Comparison of ENCODE assay signal across 23 cellular contexts in genomic region chr18:7784171-7784570, GRCh38.
DNase-seq lines count a peak whose midpoint lies in the region; ATAC-seq and TF ChIP-seq lines count a peak whose summit lies in the region.
"Had no signal": no experiment of that assay in that cellular context is flagged by ENCODE, and none has a peak within 500 bp of the region (broad histone marks: within the 10 kb centered on the region; RNA-seq: fewer than 3 reads in every experiment).

No MANE protein-coding gene starts in this region.

- TF ChIP-seq CTCF in testis (IDR thresholded peaks at IDR 0.05), result no peak

- no peaks in the 10 kb centered on the region for H3K27me3 Mint-ChIP-seq in activated T-cell treated with anti-CD3 and anti-CD28 coated beads, Interleukin-2, amount 50 U/mL, for 4 hours (ENCODE audit: low read depth)
- H3K27me3 Mint-ChIP-seq: activated T-cell treated with anti-CD3 and anti-CD28 coated beads, Interleukin-2, amount 50 U/mL, for 24 hours; natural killer cell treated with Interleukin-12 subunit alpha and Interleukin-12 subunit beta and Interleukin-15 and Interleukin-18, amount 100 ng/mL, for 72 hours had no signal

- H3K9me3 Mint-ChIP-seq in activated T-cell treated with anti-CD3 and anti-CD28 coated beads, Interleukin-2, amount 50 U/mL, for 4 hours, result peaks cover 7% of the 10 kb centered on the region

- no peak for ATAC-seq in activated T-cell treated with anti-CD3 and anti-CD28 coated beads, Interleukin-2, amount 50 U/mL, for 4 hours
- ATAC-seq: left ventricle myocardium superior; natural killer cell treated with Interleukin-12 subunit alpha and Interleukin-12 subunit beta and Interleukin-15 and Interleukin-18, amount 100 ng/mL, for 72 hours; pancreas had no signal

- no peaks in the 10 kb centered on the region for H3K4me1 ChIP-seq in testis
- H3K4me1 ChIP-seq: BLaER1, HAP-1, pancreas, upper lobe of left lung had no signal

- H3K36me3 ChIP-seq in testis (ENCODE audit: low read depth, missing control alignments), result no peaks in the 10 kb centered on the region
- H3K36me3 ChIP-seq: BLaER1, cardiac muscle cell, HAP-1, pancreas, sigmoid colon, upper lobe of left lung had no signal

- H3K4me3 ChIP-seq in testis, result no peak overlapping the region
- H3K4me3 ChIP-seq: BLaER1, cardiac muscle cell, HAP-1, pancreas, sigmoid colon, upper lobe of left lung had no signal

- no peaks in the 10 kb centered on the region for H3K27me3 ChIP-seq in testis
- H3K27me3 ChIP-seq: BLaER1, cardiac muscle cell, pancreas, sigmoid colon, upper lobe of left lung had no signal

- intact Hi-C loops in testis (cut with DNase I; ENCODE audit: low total_unique reads), result no loop called here

- no peaks in the 10 kb centered on the region for H3K36me3 Mint-ChIP-seq in activated T-cell treated with anti-CD3 and anti-CD28 coated beads, Interleukin-2, amount 50 U/mL, for 4 hours (ENCODE audit: insufficient read depth)
- H3K36me3 Mint-ChIP-seq: natural killer cell treated with Interleukin-12 subunit alpha and Interleukin-12 subunit beta and Interleukin-15 and Interleukin-18, amount 100 ng/mL, for 72 hours had no signal

- WGBS in testis, 2 donors, result 94 to 98% methylated on average over 4 of the region's 4 CpGs

- no peaks in the 10 kb centered on the region for H3K4me1 Mint-ChIP-seq in activated T-cell treated with anti-CD3 and anti-CD28 coated beads, Interleukin-2, amount 50 U/mL, for 4 hours (ENCODE audit: low read depth)

- H3K27ac ChIP-seq in testis, result no peak overlapping the region
- H3K27ac ChIP-seq: BLaER1, cardiac muscle cell, pancreas, sigmoid colon, upper lobe of left lung had no signal

- TF ChIP-seq POLR2A in testis (IDR thresholded peaks at IDR 0.05), result no peak

- DNase-seq in COLO668 (lab: John Stamatoyannopoulos, UW; ENCODE audit: unreplicated experiment) (peak; percentile 42), HK-2 (ENCODE audit: unreplicated experiment) (peak; percentile 35), astrocyte of the hippocampus (ENCODE audit: low read depth, low spot score) (peak; percentile 13), kidney tubule cell (ENCODE audit: low spot score) (peak; percentile 89), testis (no peak), cerebellum (ENCODE audit: low spot score) (no peak), OCI-M2 (lab: John Stamatoyannopoulos, UW; ENCODE audit: unreplicated experiment) (no peak)
- DNase-seq in activated T-cell treated with anti-CD3 and anti-CD28 coated beads, Interleukin-2, amount 50 U/mL, for 4 hours, result no peak
- DNase-seq: activated CD8-positive, alpha-beta memory T cell treated with anti-CD3 and anti-CD28 coated beads for 24 hours; activated naive CD4-positive, alpha-beta T cell treated with Interleukin-2 at 50 U/mL for 16 hours; activated T-cell treated with anti-CD3 and anti-CD28 coated beads, Interleukin-2, amount 50 U/mL, for 24 hours; dermis blood vessel endothelial cell; left ventricle myocardium superior; NCI-H1436 treated with DMSO at 0.1 percent for 48 hours; NCI-H446 treated with DMSO at 0.1 percent for 48 hours; pancreas; sigmoid colon; stimulated activated CD8-positive, alpha-beta memory T cell treated with anti-CD3 and anti-CD28 coated beads, Interleukin-4, amount 100 ng/mL, for 48 hours; upper lobe of left lung had no signal

- no peaks in the 10 kb centered on the region for H3K9me3 ChIP-seq in testis
- H3K9me3 ChIP-seq: BLaER1, HAP-1, pancreas, sigmoid colon, upper lobe of left lung had no signal

- H3K4me3 Mint-ChIP-seq in activated T-cell treated with anti-CD3 and anti-CD28 coated beads, Interleukin-2, amount 50 U/mL, for 4 hours, result no peak overlapping the region
- H3K4me3 Mint-ChIP-seq: activated T-cell treated with anti-CD3 and anti-CD28 coated beads, Interleukin-2, amount 50 U/mL, for 24 hours; natural killer cell treated with Interleukin-12 subunit alpha and Interleukin-12 subunit beta and Interleukin-15 and Interleukin-18, amount 100 ng/mL, for 72 hours had no signal

Comparison
In these comparisons a context has a peak if more than half of its experiments do, and no peak if none do; other contexts are left out.
1. DNase-seq: peak in COLO668 (single experiment), HK-2 (single experiment), astrocyte of the hippocampus (single experiment) and kidney tubule cell (single experiment); none in testis (single experiment), cerebellum (single experiment), activated T-cell treated with anti-CD3 and anti-CD28 coated beads, Interleukin-2, amount 50 U/mL, for 4 hours (single experiment) and OCI-M2 (single experiment).